ENCODE assay signal across 16 cellular contexts in the genomic region with DNA sequence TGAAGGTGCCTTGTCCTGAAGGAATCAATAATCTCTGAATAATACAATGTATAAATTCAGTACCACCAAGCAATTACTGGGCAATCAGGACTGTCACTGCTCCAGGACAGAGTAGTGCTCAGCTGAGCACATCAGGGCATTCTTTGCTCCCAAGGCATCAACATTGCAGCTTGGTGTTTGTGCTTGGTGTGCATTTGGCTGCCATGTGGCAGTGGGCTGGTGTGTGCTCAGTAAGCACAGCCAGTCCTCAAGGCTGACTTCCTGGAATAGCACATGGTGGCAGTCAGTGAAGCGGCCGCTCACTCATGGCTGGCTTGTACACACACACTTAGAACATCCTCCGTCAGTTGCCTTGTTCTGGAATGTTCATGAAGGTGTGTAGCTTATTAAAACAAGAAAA.
"Had no signal": no experiment of that assay in that cellular context is flagged by ENCODE, and none has a peak within 500 bp of the region (broad histone marks: within the 10 kb centered on the region; RNA-seq: fewer than 3 reads in every experiment).

No MANE protein-coding gene starts in this region.

- H3K4me3 ChIP-seq: colonic mucosa, heart left ventricle, right atrium auricular region, stomach, thoracic aorta had no signal

- DNase-seq: colonic mucosa; dermis blood vessel endothelial cell; foreskin melanocyte; heart left ventricle; hippocampal formation; left colon; mesendoderm; naive B cell; small intestine; stimulated activated CD4-positive, alpha-beta T cell treated with anti-CD3 and anti-CD28 coated beads, Interleukin-12 subunit alpha, Interleukin-12 subunit beta, amount 100 ng/mL, for 4 hours; stimulated activated naive CD4-positive, alpha-beta T cell; stomach; substantia nigra had no signal

- H3K4me1 ChIP-seq: colonic mucosa, heart left ventricle, right atrium auricular region, stomach had no signal

- ATAC-seq: heart left ventricle, left colon had no signal

- H3K36me3 ChIP-seq: colonic mucosa, heart left ventricle, right atrium auricular region, stomach, thoracic aorta had no signal

- H3K9me3 ChIP-seq: colonic mucosa, heart left ventricle, right atrium auricular region, stomach, thoracic aorta had no signal

- H3K27ac ChIP-seq: colonic mucosa, heart left ventricle, right atrium auricular region, stomach, thoracic aorta had no signal

- H3K27me3 ChIP-seq: colonic mucosa, heart left ventricle, right atrium auricular region, stomach had no signal

- FAIRE-seq: small intestine, urothelium cell line had no signal
